Comparison of ENCODE assay signal across 1 cellular context in genomic region chr5:134095293-134095692, GRCh38.
TF ChIP-seq lines count a peak whose summit lies in the region.

No MANE protein-coding gene starts in this region.

TF ChIP-seq in H1, 55 proteins besides CTCF, POLR2A, EP300 and RAD21 (continued from another document):
- no peak for TF ChIP-seq RFX5 (IDR thresholded peaks at IDR 0.05; ENCODE audit: borderline replicate concordance, low read depth, low read length)
- no peak for TF ChIP-seq NANOG (IDR thresholded peaks at IDR 0.05; ENCODE audit: insufficient read depth, low read depth, low read length, poor library complexity, severe bottlenecking)
- no peak for TF ChIP-seq TCF12 (IDR thresholded peaks at IDR 0.05; ENCODE audit: low read depth, low read length)
- no peak for TF ChIP-seq POLR2AphosphoS5 (IDR thresholded peaks at IDR 0.05; ENCODE audit: low read depth, low read length)
- TF ChIP-seq RNF2 (IDR thresholded peaks at IDR 0.05; ENCODE audit: borderline replicate concordance, low read depth, low read length, missing control alignments, poor library complexity, severe bottlenecking), result no peak
- no peak for TF ChIP-seq CHD7 (IDR thresholded peaks at IDR 0.05; ENCODE audit: insufficient replicate concordance, low read length)
- no peak for TF ChIP-seq EGR1 (IDR thresholded peaks at IDR 0.05; ENCODE audit: borderline replicate concordance, low read depth, low read length)
- TF ChIP-seq CREB1 (IDR thresholded peaks at IDR 0.05), result no peak
- no peak for TF ChIP-seq CTBP2 (IDR thresholded peaks at IDR 0.05; ENCODE audit: borderline replicate concordance, insufficient read depth, insufficient read length, low read length)
- no peak for TF ChIP-seq SIRT6 (IDR thresholded peaks at IDR 0.05; ENCODE audit: low read length)
- no peak for TF ChIP-seq CBX8 (IDR thresholded peaks at IDR 0.05; ENCODE audit: borderline replicate concordance, low read depth, low read length)
- no peak for TF ChIP-seq HDAC2 (IDR thresholded peaks at IDR 0.05; ENCODE audit: borderline replicate concordance in 1 of 2, low read depth in 2 of 2, low read length in 2 of 2)
TF ChIP-seq in H1: peak in this region for 0.
